In the genomic region with DNA sequence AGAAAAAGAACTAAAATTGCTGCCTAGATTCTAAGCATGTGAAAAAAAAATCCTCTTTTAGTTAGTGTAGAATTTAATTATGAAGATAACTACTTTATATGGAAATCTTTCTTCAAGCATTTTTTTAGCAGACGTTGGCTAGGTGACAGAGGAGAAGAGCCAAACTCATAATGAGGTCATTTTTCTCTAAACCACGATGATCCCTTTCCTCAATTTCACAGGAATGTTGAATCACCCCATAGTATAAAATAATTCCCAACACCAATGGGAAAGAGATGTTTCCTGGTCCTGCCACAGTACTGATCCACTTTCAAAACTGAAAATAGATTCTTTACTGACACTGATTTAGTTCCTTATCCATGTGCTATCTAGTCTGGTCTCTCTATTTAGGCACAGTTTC, we compare ENCODE assay signal across 24 cellular contexts.
DNase-seq lines count a peak whose midpoint lies in the region; FAIRE-seq and TF ChIP-seq lines count a peak whose summit lies in the region.
"Had no signal": no experiment of that assay in that cellular context is flagged by ENCODE, and none has a peak within 500 bp of the region (broad histone marks: within the 10 kb centered on the region; RNA-seq: fewer than 3 reads in every experiment).

No MANE protein-coding gene starts in this region.

- H3K9me3 ChIP-seq in astrocyte (ENCODE audit: insufficient read depth, low read depth, low read length) (no peaks in the 10 kb centered on the region), osteoblast (ENCODE audit: low read depth, low read length) (no peaks in the 10 kb centered on the region), spleen (peaks cover 0 to 11% (median 0%) of the 10 kb centered on the region in 8 donors)
- H3K9me3 ChIP-seq: Caco-2, Peyer's patch had no signal

- no peaks in the 10 kb centered on the region for H3K27me3 Mint-ChIP-seq in astrocyte (ENCODE audit: low read depth, unreplicated experiment)
- H3K27me3 Mint-ChIP-seq: IgD-negative memory B cell had no signal

- H3K4me2 ChIP-seq in astrocyte (ENCODE audit: low read length), result no peak overlapping the region
- H3K4me2 ChIP-seq in osteoblast (ENCODE audit: insufficient read depth, low read length), result no peak overlapping the region

- intact Hi-C loops in spleen (cut with DNase I; ENCODE audit: low total_unique reads), result no loop called here

- H3K36me3 Mint-ChIP-seq in astrocyte (ENCODE audit: low read depth, unreplicated experiment), result no peaks in the 10 kb centered on the region
- H3K36me3 Mint-ChIP-seq: CD14-positive monocyte, IgD-negative memory B cell had no signal

- no peak for FAIRE-seq in astrocyte (lab: Jason Lieb, UNC)
- FAIRE-seq: A204.1, GM12878, GM18507 had no signal

- H3K27me3 ChIP-seq in astrocyte (ENCODE audit: insufficient read depth, low read length), result no peaks in the 10 kb centered on the region
- H3K27me3 ChIP-seq in osteoblast (ENCODE audit: insufficient read depth, low read length), result no peaks in the 10 kb centered on the region
- H3K27me3 ChIP-seq in spleen (replicated peaks in 1 of 7), result no peaks in the 10 kb centered on the region
- H3K27me3 ChIP-seq: Peyer's patch had no signal

- DNase-seq in AG08396 (ENCODE audit: low spot score) (peak; percentile 3), HCEC 1CT (peak; percentile 66), astrocyte (ENCODE audit: low read depth) (peak; percentile 41), osteoblast (ENCODE audit: insufficient read length, low spot score, missing footprints) (peak; percentile 22), KBM-7 (no peak), NOMO-1 treated with DMSO at 0.1 percent for 48 hours (lab: John Stamatoyannopoulos, UW; ENCODE audit: unreplicated experiment) (no peak), spleen (no peak), NCI-H2196 (lab: John Stamatoyannopoulos, UW; ENCODE audit: unreplicated experiment) (no peak)
- DNase-seq: AML-193, Caco-2, DMS153, MV-4-11, NCI-H1417, NCI-H2029 treated with DMSO at 0.1 percent for 48 hours, NCI-H510A, NCI-H774, Peyer's patch, Right ventricle myocardium superior had no signal

- no peaks in the 10 kb centered on the region for H3K4me1 ChIP-seq in astrocyte (ENCODE audit: insufficient read depth, low read length)
- no peaks in the 10 kb centered on the region for H3K4me1 ChIP-seq in osteoblast (ENCODE audit: insufficient read depth, low read length)
- H3K4me1 ChIP-seq in spleen, result no peaks in the 10 kb centered on the region
- H3K4me1 ChIP-seq: Caco-2, Peyer's patch had no signal

- in situ Hi-C loops in KBM-7 (cut with MboI; ENCODE audit: low pct_unique_long_range_greater_than_20kb, low sequenced_read_pairs), result no loop called here

- 63 to 80% (median 67%) methylated on average over 2 of the region's 2 CpGs for WGBS in spleen, 5 donors

- no peaks in the 10 kb centered on the region for H4K20me1 ChIP-seq in astrocyte (ENCODE audit: insufficient read depth, low read length)
- H4K20me1 ChIP-seq in osteoblast (ENCODE audit: insufficient read depth, low read length), result no peaks in the 10 kb centered on the region

- H3K27ac Mint-ChIP-seq in astrocyte (ENCODE audit: unreplicated experiment), result peak overlapping the region; percentile 51
- H3K27ac Mint-ChIP-seq: CD14-positive monocyte had no signal

- no peak overlapping the region for H3K27ac ChIP-seq in astrocyte (ENCODE audit: low read depth, low read length)
- no peak overlapping the region for H3K27ac ChIP-seq in osteoblast (ENCODE audit: low read depth, low read length)
- H3K27ac ChIP-seq in spleen, result no peak overlapping the region
- H3K27ac ChIP-seq: Peyer's patch, SK-N-MC had no signal

- H3K4me1 Mint-ChIP-seq in astrocyte (ENCODE audit: low read depth, unreplicated experiment), result peaks cover 8% of the 10 kb centered on the region
- H3K4me1 Mint-ChIP-seq: CD14-positive monocyte had no signal

- no peak overlapping the region for H3K9ac ChIP-seq in astrocyte (ENCODE audit: low read length)

- H3K4me3 Mint-ChIP-seq in astrocyte (ENCODE audit: unreplicated experiment), result no peak overlapping the region
- H3K4me3 Mint-ChIP-seq: CD14-positive monocyte, IgD-negative memory B cell had no signal

- TF ChIP-seq CTCF in astrocyte (IDR thresholded peaks at IDR 0.05; ENCODE audit: insufficient read depth, low read depth, low read length) (no peak), osteoblast (IDR thresholded peaks at IDR 0.05; ENCODE audit: extremely low read depth, low read depth, low read length) (no peak), spleen (IDR thresholded peaks at IDR 0.05 in 8 of 11, conservative IDR thresholded peaks at IDR 0.05 in 3 of 11) (no peak)

- TF ChIP-seq POLR2A in spleen (IDR thresholded peaks at IDR 0.05), result no peak

- no peaks in the 10 kb centered on the region for H3K9me3 Mint-ChIP-seq in astrocyte (ENCODE audit: unreplicated experiment)
- H3K9me3 Mint-ChIP-seq: IgD-negative memory B cell had no signal

- no peak overlapping the region for H3K4me3 ChIP-seq in astrocyte (ENCODE audit: insufficient read depth, low read depth, low read length)
- no peak overlapping the region for H3K4me3 ChIP-seq in osteoblast (ENCODE audit: insufficient read depth, low read length)
- H3K4me3 ChIP-seq in spleen, result no peak overlapping the region
- H3K4me3 ChIP-seq: GM12878, Peyer's patch, SK-N-MC had no signal

- no peaks in the 10 kb centered on the region for H3K79me2 ChIP-seq in astrocyte (ENCODE audit: insufficient read depth, low read length)
- no peaks in the 10 kb centered on the region for H3K79me2 ChIP-seq in osteoblast (ENCODE audit: insufficient read depth, low read length)

- H2AFZ ChIP-seq in astrocyte (ENCODE audit: low read depth, low read length) (no peak overlapping the region), osteoblast (ENCODE audit: low read length) (no peak overlapping the region)

- H3K36me3 ChIP-seq in astrocyte (ENCODE audit: insufficient read depth, low read length) (no peaks in the 10 kb centered on the region), osteoblast (ENCODE audit: insufficient read depth, low read length) (no peaks in the 10 kb centered on the region), spleen (no peaks in the 10 kb centered on the region)
- H3K36me3 ChIP-seq: Peyer's patch had no signal

Comparison
In these comparisons a context has a peak if more than half of its experiments do, and no peak if none do; other contexts are left out.
1. DNase-seq: peak in AG08396 (single experiment), HCEC 1CT (single experiment), astrocyte (single experiment) and osteoblast (single experiment); none in KBM-7 (single experiment), NOMO-1 treated with DMSO at 0.1 percent for 48 hours (single experiment), spleen (single experiment) and NCI-H2196 (single experiment).